ENCODE assay signal across 1 cellular context in the genomic region with DNA sequence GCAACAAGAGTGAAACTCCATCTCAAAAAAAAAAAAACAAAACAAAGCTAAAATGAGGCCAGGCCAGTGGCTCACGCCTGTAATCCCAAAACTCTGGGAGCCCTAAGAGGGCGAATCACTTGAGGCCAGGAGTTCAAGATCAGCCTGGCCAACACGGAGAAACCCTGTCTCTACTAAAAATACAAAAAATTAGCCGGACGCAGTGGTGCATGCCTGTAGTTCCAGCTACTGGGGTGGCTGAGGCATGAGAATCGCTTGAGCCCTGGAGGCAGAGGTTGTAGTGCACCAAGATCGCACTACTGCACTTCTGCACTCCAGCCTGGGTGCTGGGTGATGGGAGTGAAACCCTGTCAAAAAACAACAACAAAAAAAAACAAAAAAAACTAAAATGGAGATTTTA.
A peak's percentile ranks its signal among the peaks of the same experiment; 100 is the strongest.
TF ChIP-seq lines count a peak whose summit lies in the region.

No MANE protein-coding gene starts in this region.

TF ChIP-seq in GM12878, 131 proteins besides CTCF, POLR2A, EP300 and RAD21 (continued from another document and continues in another):
- TF ChIP-seq NRF1 (conservative IDR thresholded peaks at IDR 0.05; ENCODE audit: low read depth, low read length): no peak
- TF ChIP-seq EGR1 (IDR thresholded peaks at IDR 0.05; ENCODE audit: borderline replicate concordance in 1 of 2, low read depth in 2 of 2, low read length in 2 of 2): no peak
- TF ChIP-seq MXI1 (IDR thresholded peaks at IDR 0.05; ENCODE audit: low read depth, low read length): no peak
- TF ChIP-seq ASH2L (IDR thresholded peaks at IDR 0.05; ENCODE audit: borderline replicate concordance, low read depth): no peak
- 0 out of 2 replicates have a peak, but pooled peaks have one; percentile 27 for TF ChIP-seq RELB (IDR thresholded peaks at IDR 0.05; ENCODE audit: low read depth)
- TF ChIP-seq PML (IDR thresholded peaks at IDR 0.05; ENCODE audit: low read length): no peak
- no peak for TF ChIP-seq SP1 (IDR thresholded peaks at IDR 0.05; ENCODE audit: low read depth, low read length)
- TF ChIP-seq HSF1 (IDR thresholded peaks at IDR 0.05; ENCODE audit: low read depth, low read length): no peak
- no peak for TF ChIP-seq SUZ12 (IDR thresholded peaks at IDR 0.05; ENCODE audit: unreplicated experiment)
- no peak for TF ChIP-seq WRNIP1 (IDR thresholded peaks at IDR 0.05; ENCODE audit: borderline replicate concordance, low read depth, low read length)
- TF ChIP-seq CHD4 (IDR thresholded peaks at IDR 0.05): no peak
- TF ChIP-seq, protein P1, sequence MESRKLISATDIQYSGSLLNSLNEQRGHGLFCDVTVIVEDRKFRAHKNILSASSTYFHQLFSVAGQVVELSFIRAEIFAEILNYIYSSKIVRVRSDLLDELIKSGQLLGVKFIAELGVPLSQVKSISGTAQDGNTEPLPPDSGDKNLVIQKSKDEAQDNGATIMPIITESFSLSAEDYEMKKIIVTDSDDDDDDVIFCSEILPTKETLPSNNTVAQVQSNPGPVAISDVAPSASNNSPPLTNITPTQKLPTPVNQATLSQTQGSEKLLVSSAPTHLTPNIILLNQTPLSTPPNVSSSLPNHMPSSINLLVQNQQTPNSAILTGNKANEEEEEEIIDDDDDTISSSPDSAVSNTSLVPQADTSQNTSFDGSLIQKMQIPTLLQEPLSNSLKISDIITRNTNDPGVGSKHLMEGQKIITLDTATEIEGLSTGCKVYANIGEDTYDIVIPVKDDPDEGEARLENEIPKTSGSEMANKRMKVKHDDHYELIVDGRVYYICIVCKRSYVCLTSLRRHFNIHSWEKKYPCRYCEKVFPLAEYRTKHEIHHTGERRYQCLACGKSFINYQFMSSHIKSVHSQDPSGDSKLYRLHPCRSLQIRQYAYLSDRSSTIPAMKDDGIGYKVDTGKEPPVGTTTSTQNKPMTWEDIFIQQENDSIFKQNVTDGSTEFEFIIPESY (IDR thresholded peaks at IDR 0.05): no peak
- TF ChIP-seq USF2 (IDR thresholded peaks at IDR 0.05; ENCODE audit: borderline replicate concordance, low read depth, low read length): no peak
- TF ChIP-seq CEBPZ (IDR thresholded peaks at IDR 0.05; ENCODE audit: low read depth, low read length): no peak
- no peak for TF ChIP-seq ZSCAN29 (IDR thresholded peaks at IDR 0.05)
- no peak for TF ChIP-seq HCFC1 (IDR thresholded peaks at IDR 0.05; ENCODE audit: low read length)
- TF ChIP-seq STAT3 (IDR thresholded peaks at IDR 0.05; ENCODE audit: low read depth, low read length): no peak
- TF ChIP-seq, protein P2, sequence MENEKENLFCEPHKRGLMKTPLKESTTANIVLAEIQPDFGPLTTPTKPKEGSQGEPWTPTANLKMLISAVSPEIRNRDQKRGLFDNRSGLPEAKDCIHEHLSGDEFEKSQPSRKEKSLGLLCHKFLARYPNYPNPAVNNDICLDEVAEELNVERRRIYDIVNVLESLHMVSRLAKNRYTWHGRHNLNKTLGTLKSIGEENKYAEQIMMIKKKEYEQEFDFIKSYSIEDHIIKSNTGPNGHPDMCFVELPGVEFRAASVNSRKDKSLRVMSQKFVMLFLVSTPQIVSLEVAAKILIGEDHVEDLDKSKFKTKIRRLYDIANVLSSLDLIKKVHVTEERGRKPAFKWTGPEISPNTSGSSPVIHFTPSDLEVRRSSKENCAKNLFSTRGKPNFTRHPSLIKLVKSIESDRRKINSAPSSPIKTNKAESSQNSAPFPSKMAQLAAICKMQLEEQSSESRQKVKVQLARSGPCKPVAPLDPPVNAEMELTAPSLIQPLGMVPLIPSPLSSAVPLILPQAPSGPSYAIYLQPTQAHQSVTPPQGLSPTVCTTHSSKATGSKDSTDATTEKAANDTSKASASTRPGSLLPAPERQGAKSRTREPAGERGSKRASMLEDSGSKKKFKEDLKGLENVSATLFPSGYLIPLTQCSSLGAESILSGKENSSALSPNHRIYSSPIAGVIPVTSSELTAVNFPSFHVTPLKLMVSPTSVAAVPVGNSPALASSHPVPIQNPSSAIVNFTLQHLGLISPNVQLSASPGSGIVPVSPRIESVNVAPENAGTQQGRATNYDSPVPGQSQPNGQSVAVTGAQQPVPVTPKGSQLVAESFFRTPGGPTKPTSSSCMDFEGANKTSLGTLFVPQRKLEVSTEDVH (IDR thresholded peaks at IDR 0.05; ENCODE audit: low read depth, partially characterized antibody): no peak
- no peak for TF ChIP-seq PKNOX1 (IDR thresholded peaks at IDR 0.05)
- no peak for TF ChIP-seq IRF4 (IDR thresholded peaks at IDR 0.05; ENCODE audit: low read depth, low read length)
- no peak for TF ChIP-seq ZNF274 (IDR thresholded peaks at IDR 0.05; ENCODE audit: insufficient read depth, insufficient read length)
- TF ChIP-seq DPF2 (IDR thresholded peaks at IDR 0.05): no peak
- TF ChIP-seq BMI1 (IDR thresholded peaks at IDR 0.05; ENCODE audit: borderline replicate concordance): no peak
- TF ChIP-seq ZBTB11 (CRISPR knock-in tag; IDR thresholded peaks at IDR 0.05): no peak
- peak in 1 of 2 experiments; percentile 33; a peak in 1 of 4 replicates for TF ChIP-seq IKZF2 (IDR thresholded peaks at IDR 0.05)
- no peak for TF ChIP-seq HDAC2 (IDR thresholded peaks at IDR 0.05)
- no peak for TF ChIP-seq ZZZ3 (IDR thresholded peaks at IDR 0.05; ENCODE audit: control insufficient read depth, insufficient read length, low read depth)
- TF ChIP-seq ZBED1 (IDR thresholded peaks at IDR 0.05; ENCODE audit: borderline replicate concordance): no peak
- TF ChIP-seq YY1 (IDR thresholded peaks at IDR 0.05; ENCODE audit: low read depth, low read length): no peak
- TF ChIP-seq RB1 (IDR thresholded peaks at IDR 0.05; ENCODE audit: borderline replicate concordance): no peak
- no peak for TF ChIP-seq MYC (IDR thresholded peaks at IDR 0.05; ENCODE audit: insufficient read depth, insufficient read length, insufficient replicate concordance, low read length, severe bottlenecking)
- TF ChIP-seq SMC3 (IDR thresholded peaks at IDR 0.05; ENCODE audit: borderline replicate concordance, low read length): no peak
- no peak for TF ChIP-seq KLF5 (IDR thresholded peaks at IDR 0.05; ENCODE audit: partially characterized antibody)
- no peak for TF ChIP-seq TARDBP (IDR thresholded peaks at IDR 0.05; ENCODE audit: borderline replicate concordance)
- 0 out of 2 replicates have a peak, but pooled peaks have one; percentile 39 for TF ChIP-seq RBBP5 (conservative IDR thresholded peaks at IDR 0.05)
- TF ChIP-seq CBX5 (IDR thresholded peaks at IDR 0.05; ENCODE audit: low read depth): no peak
- TF ChIP-seq NBN (IDR thresholded peaks at IDR 0.05): peak; percentile 65; the same call in 1 of the 2 replicates
- TF ChIP-seq PAX5 (IDR thresholded peaks at IDR 0.05; ENCODE audit: borderline replicate concordance, low read depth, low read length): peak; percentile 50; the same call in 1 of the 2 replicates
- TF ChIP-seq RELA (IDR thresholded peaks at IDR 0.05; ENCODE audit: borderline replicate concordance, partially characterized antibody): no peak
- TF ChIP-seq KDM1A (IDR thresholded peaks at IDR 0.05; ENCODE audit: borderline replicate concordance): no peak
- no peak for TF ChIP-seq CREB1 (IDR thresholded peaks at IDR 0.05; ENCODE audit: low read depth)
- no peak for TF ChIP-seq SPI1 (IDR thresholded peaks at IDR 0.05; ENCODE audit: borderline replicate concordance, insufficient read depth, low read depth, low read length)
- TF ChIP-seq HDGF (IDR thresholded peaks at IDR 0.05): peak; percentile 94
- peak; percentile 52; the same call in 1 of the 2 replicates for TF ChIP-seq POLR2AphosphoS5 (IDR thresholded peaks at IDR 0.05; ENCODE audit: low read length)
- TF ChIP-seq, protein P3, sequence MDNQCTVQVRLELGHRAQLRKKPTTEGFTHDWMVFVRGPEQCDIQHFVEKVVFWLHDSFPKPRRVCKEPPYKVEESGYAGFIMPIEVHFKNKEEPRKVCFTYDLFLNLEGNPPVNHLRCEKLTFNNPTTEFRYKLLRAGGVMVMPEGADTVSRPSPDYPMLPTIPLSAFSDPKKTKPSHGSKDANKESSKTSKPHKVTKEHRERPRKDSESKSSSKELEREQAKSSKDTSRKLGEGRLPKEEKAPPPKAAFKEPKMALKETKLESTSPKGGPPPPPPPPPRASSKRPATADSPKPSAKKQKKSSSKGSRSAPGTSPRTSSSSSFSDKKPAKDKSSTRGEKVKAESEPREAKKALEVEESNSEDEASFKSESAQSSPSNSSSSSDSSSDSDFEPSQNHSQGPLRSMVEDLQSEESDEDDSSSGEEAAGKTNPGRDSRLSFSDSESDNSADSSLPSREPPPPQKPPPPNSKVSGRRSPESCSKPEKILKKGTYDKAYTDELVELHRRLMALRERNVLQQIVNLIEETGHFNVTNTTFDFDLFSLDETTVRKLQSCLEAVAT (IDR thresholded peaks at IDR 0.05): peak; percentile 93
- no peak for TF ChIP-seq ZNF207 (IDR thresholded peaks at IDR 0.05; ENCODE audit: borderline replicate concordance)
